Comparison of ENCODE assay signal across 9 cellular contexts in the genomic region with DNA sequence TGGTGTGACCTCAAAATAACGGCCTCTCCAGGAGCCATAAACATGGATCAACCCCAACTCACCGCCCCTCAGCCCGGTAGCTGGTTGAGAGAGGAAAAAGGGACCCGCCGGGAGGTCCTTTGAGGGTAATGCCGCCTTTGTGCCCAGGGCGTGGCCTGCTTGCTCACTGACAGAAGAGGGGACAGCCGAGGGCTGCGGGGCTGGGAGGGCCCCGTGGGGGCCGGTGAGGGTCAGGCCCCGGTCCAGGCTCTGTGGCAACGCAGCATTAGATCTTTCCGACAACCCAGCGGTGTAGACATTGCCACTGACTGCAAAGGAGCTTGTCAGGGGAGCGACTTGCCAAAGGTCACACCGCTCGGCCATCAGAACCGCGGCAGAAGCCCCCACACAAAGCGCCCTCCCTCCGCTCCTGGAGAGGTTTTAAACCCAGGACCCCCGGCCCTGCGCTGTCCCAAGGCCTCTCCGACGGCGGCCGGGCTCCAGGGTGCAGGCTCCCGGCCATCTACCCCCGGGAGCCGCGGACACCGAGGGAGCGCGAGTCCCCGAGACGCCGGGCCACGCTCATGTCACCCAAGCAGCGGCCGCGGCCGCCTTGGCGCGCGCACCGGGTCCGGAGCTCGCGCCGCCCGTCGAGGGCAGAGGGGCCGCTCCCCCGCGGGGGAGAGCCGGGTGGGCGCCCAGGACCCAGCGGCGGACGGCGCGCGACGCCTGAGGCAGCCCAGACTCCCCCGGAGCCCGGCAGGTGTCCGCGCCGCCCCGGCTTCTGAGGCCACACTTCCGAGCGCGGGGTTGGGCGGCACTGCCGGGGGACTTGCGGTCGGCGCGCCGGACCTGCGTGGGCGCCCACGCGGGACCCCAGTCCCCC. TPM values are rescaled to one million over a fixed set of nuclear protein-coding genes. Genes with fewer than 3 reads are reported as not detected.
DNase-seq lines count a peak whose midpoint lies in the region; ATAC-seq and TF ChIP-seq lines count a peak whose summit lies in the region.
"Had no signal": no experiment of that assay in that cellular context is flagged by ENCODE, and none has a peak within 500 bp of the region (broad histone marks: within the 10 kb centered on the region; RNA-seq: fewer than 3 reads in every experiment).

No MANE protein-coding gene starts in this region.

- H3K4me3 ChIP-seq in Panc1 (ENCODE audit: low read depth in 2 of 2, low read length in 2 of 2) (peak overlapping the region; percentile 31 to 35), right atrium auricular region (peak overlapping the region; percentile 42 to 52), psoas muscle (peak overlapping the region; percentile 64)

- H3K36me3 ChIP-seq in ES-I3 (ENCODE audit: insufficient read depth, low read length) (no peaks in the 10 kb centered on the region), Panc1 (ENCODE audit: control insufficient read depth, insufficient read depth, low read length) (no peaks in the 10 kb centered on the region), right atrium auricular region (no peaks in the 10 kb centered on the region), psoas muscle (ENCODE audit: insufficient read depth in 1 of 2, low read depth in 1 of 2) (peaks cover 0 to 18% of the 10 kb centered on the region in 2 donors)

- H3K27ac ChIP-seq in Panc1 (ENCODE audit: low read length) (no peak overlapping the region), right atrium auricular region (peak overlapping the region; percentile 21 to 41), psoas muscle (peak overlapping the region; percentile 58)

- H3K4me1 ChIP-seq in ES-I3 (ENCODE audit: insufficient read depth, low read length), result no peaks in the 10 kb centered on the region
- H3K4me1 ChIP-seq in Panc1 (ENCODE audit: control insufficient read depth, insufficient read depth, low read length), result 0 out of 2 replicates have a peak, but pooled peaks cover 3% of the 10 kb centered on the region
- H3K4me1 ChIP-seq in right atrium auricular region, result peaks cover 0 to 9% of the 10 kb centered on the region in 2 donors
- peaks cover 14% of the 10 kb centered on the region for H3K4me1 ChIP-seq in psoas muscle

- 12 to 41% (median 22%) methylated on average over 29 to 85 of the region's 85 CpGs for WGBS in psoas muscle, 3 donors

- H3K9me3 ChIP-seq in ES-I3 (ENCODE audit: control insufficient read depth, insufficient read depth, low read length), result no peaks in the 10 kb centered on the region
- no peaks in the 10 kb centered on the region for H3K9me3 ChIP-seq in Panc1 (ENCODE audit: control insufficient read depth, insufficient read depth, low read depth, low read length)
- no peaks in the 10 kb centered on the region for H3K9me3 ChIP-seq in right atrium auricular region
- no peaks in the 10 kb centered on the region for H3K9me3 ChIP-seq in psoas muscle

- DNase-seq in Panc1 (ENCODE audit: low read depth, low spot score), result no peak
- DNase-seq in right atrium auricular region (ENCODE audit: low spot score), result peak; percentile 57
- DNase-seq in psoas muscle, result no peak
- DNase-seq in DMS153 treated with DMSO at 0.1 percent for 48 hours (lab: John Stamatoyannopoulos, UW; ENCODE audit: unreplicated experiment), result no peak
- no peak for DNase-seq in NCI-H1092 treated with DMSO at 0.1 percent for 48 hours (lab: John Stamatoyannopoulos, UW)
- no peak for DNase-seq in activated gamma-delta T cell (lab: John Stamatoyannopoulos, UW)
- DNase-seq: IMR-90 had no signal

- H3K9ac ChIP-seq in ES-I3 (ENCODE audit: low read depth, low read length), result peak overlapping the region; percentile 26; the same call in 1 of the 2 replicates

- in situ Hi-C loops in Panc1 (cut with HindIII; ENCODE audit: low pct_unique_long_range_greater_than_20kb, low sequenced_read_pairs), result no loop called here

- intact Hi-C loops in Panc1 (cut with micrococcal nuclease; ENCODE audit: unreplicated experiment), result no loop called here
- intact Hi-C loops in psoas muscle (cut with DNase I), result no loop called here

- POLR2A ChIA-PET in Panc1 (lab: Charles Lee), result no interaction called here

- H3K27me3 ChIP-seq in Panc1 (ENCODE audit: control insufficient read depth, insufficient read depth, low read length) (peaks cover 2% of the 10 kb centered on the region; the same call in 1 of the 2 replicates), right atrium auricular region (no peaks in the 10 kb centered on the region), psoas muscle (ENCODE audit: insufficient read depth in 3 of 3, low read length in 2 of 3) (peaks cover 0 to 2% (median 0%) of the 10 kb centered on the region in 3 donors)

- BruUV-seq in Panc1 (replicated peaks; lab: Mats Ljungman, UMichigan), result no TSS peak

- ATAC-seq in Panc1 (no peak; the same call in 1 of the 2 replicates), psoas muscle (peak in 1 of 4 donors; percentile 9), GM18858 (IDR thresholded peaks at IDR 0.05; ENCODE audit: unreplicated experiment) (no peak)

- CTCF ChIA-PET in Panc1 (lab: Charles Lee), result interaction anchor here (0.6 kb wide), 3 partner anchors 14 to 189 kb away, joined by 3 to 5 read pairs (median 4); no protein-coding TSS in a partner anchor

- TF ChIP-seq CTCF in Panc1 (IDR thresholded peaks at IDR 0.05) (no peak), right atrium auricular region (IDR thresholded peaks at IDR 0.05) (no peak), psoas muscle (IDR thresholded peaks at IDR 0.05) (no peak)

RNA-seq across cellular contexts. Expression of a gene that starts 1.0 kb away (rescaled TPM):
- 10.6 TPM for total RNA-seq in Panc1 (2021; ENCODE audit: unreplicated experiment)
- polyA plus RNA-seq in Panc1 (2012; ENCODE audit: insufficient read length), result 18.4 TPM
- 10 to 100 TPM; 14.4 to 19.9 TPM for total RNA-seq in right atrium auricular region
- 10 to 100 TPM; 13.3 to 32.7 (median 20.7) TPM for total RNA-seq in psoas muscle
- polyA plus RNA-seq in psoas muscle, result 10 to 100 TPM in 1 of 3 donors, 1 to 10 TPM in 2; 8.3 to 10.3 (median 9.8) TPM
- total RNA-seq: IMR-90 had no signal
- polyA plus RNA-seq: IMR-90 had no signal
